In the genomic region with DNA sequence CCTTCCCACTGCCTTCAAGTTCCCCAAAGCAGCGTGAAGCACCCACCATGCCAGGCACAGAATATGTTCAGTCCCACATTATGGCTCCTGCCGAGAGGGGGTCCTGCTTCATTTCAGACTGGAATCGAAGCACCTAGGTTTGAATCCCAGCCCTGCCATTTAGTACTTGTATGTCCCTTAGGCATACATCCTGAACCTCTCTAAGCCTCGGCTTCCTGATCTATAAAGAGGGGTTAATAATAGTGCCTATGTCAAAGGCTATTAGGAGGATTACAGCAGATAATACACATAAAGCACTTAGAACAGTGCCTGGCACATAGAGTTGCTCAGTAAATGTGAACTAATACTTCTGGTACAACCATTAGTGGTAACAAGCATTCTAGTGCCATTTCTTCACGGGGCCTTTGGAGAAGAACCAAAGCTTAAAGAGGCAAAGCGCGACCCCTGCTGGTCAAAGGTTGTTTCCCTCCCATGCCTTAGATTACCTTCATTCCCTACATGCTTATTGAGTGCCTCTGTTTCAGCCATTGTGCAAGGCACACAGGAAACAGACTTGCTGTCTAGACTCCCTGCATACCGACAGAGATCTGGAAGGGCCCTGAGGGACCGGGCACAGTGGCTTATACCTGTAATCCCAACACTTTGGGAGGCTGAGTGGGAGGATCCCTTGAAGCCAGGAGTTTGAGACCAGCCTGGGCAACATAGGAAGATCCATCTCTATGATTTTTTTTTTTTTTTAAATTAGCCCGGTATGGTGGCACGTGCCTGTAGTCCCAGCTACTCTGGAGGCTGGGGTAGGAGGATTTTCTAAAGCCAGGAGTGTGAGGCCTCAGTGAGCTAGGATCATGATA, we compare ENCODE assay signal across 8 cellular contexts.
DNase-seq lines count a peak whose midpoint lies in the region; ATAC-seq, FAIRE-seq and TF ChIP-seq lines count a peak whose summit lies in the region.

No MANE protein-coding gene starts in this region.

- ATAC-seq in GM19351 (IDR thresholded peaks at IDR 0.05; ENCODE audit: unreplicated experiment) = peak; percentile 66

- H4K20me1 ChIP-seq in endothelial cell of umbilical vein (replicated peaks; ENCODE audit: control insufficient read depth, extremely low read depth, insufficient read depth, low read length) = no peaks in the 10 kb centered on the region

- peak overlapping the region in 6 of 7 donors; percentile 11 to 79 (median 50) for H3K27ac Mint-ChIP-seq in CD14-positive monocyte

- no peaks in the 10 kb centered on the region for H3K4me1 ChIP-seq in endothelial cell of umbilical vein (ENCODE audit: control insufficient read depth, extremely low read depth, insufficient read depth, low read length)

- peak; percentile 88 for TF ChIP-seq CTCF in CD14-positive monocyte (IDR thresholded peaks at IDR 0.05)
- peak; percentile 83 to 92 for TF ChIP-seq CTCF in endothelial cell of umbilical vein (IDR thresholded peaks at IDR 0.05; ENCODE audit: extremely low read depth in 1 of 2, insufficient read depth in 1 of 2, low read depth in 1 of 2, low read length in 2 of 2)

- no peak for TF ChIP-seq POLR2A in endothelial cell of umbilical vein (IDR thresholded peaks at IDR 0.05; ENCODE audit: low read depth, low read length)

- peak; percentile 97 for FAIRE-seq in endothelial cell of umbilical vein (lab: Jason Lieb, UNC)

- no peaks in the 10 kb centered on the region for H3K9me1 ChIP-seq in endothelial cell of umbilical vein (replicated peaks; ENCODE audit: control insufficient read depth, extremely low read depth, insufficient read depth, low read length)

- no peaks in the 10 kb centered on the region for H3K36me3 ChIP-seq in endothelial cell of umbilical vein (ENCODE audit: control insufficient read depth in 2 of 2, extremely low read depth in 1 of 2, insufficient read depth in 2 of 2, low read length in 2 of 2)

- no peak overlapping the region for H3K9ac ChIP-seq in endothelial cell of umbilical vein (replicated peaks; ENCODE audit: extremely low read depth, insufficient read depth, low read length)

- no peaks in the 10 kb centered on the region for H3K27me3 ChIP-seq in endothelial cell of umbilical vein (ENCODE audit: control insufficient read depth in 2 of 2, insufficient read depth in 2 of 2, low read length in 2 of 2)

- H3K79me2 ChIP-seq in endothelial cell of umbilical vein (ENCODE audit: control insufficient read depth, insufficient read depth, low read length) = no peaks in the 10 kb centered on the region

- no peak overlapping the region for H3K4me3 ChIP-seq in endothelial cell of umbilical vein (replicated peaks in 1 of 3; ENCODE audit: insufficient read depth in 1 of 3, low read depth in 1 of 3, low read length in 3 of 3)

- no peak overlapping the region for H3K4me2 ChIP-seq in endothelial cell of umbilical vein (ENCODE audit: insufficient read depth, low read length)

- intact Hi-C loops in CD14-positive monocyte (cut with micrococcal nuclease) = loop anchor here (1.0 to 10.0 kb wide), 3 partner anchors 94 to 192 kb away; a partner anchor contains a TSS
- intact Hi-C loops in endothelial cell of umbilical vein (cut with micrococcal nuclease) = loop anchor here (1.0 kb wide), 4 partner anchors 98 to 192 kb away; a partner anchor contains a TSS

- no peak overlapping the region for H3K27ac ChIP-seq in endothelial cell of umbilical vein (ENCODE audit: insufficient read depth, low read depth, low read length)

- no peaks in the 10 kb centered on the region for H3K27me3 Mint-ChIP-seq in CD14-positive monocyte (ENCODE audit: low read depth in 3 of 3)

- peaks cover 69 to 87% of the 10 kb centered on the region in 2 donors for H3K36me3 Mint-ChIP-seq in CD14-positive monocyte

- H3K4me1 Mint-ChIP-seq in CD14-positive monocyte = peaks cover 4% of the 10 kb centered on the region

- dilution Hi-C loops in endothelial cell of umbilical vein (cut with MboI; ENCODE audit: extremely low pct_ligation_motif_present, low sequenced_read_pairs) = loop anchor here (10.0 kb wide), 1 partner anchor 194 kb away; no protein-coding TSS in a partner anchor

- H3K9me3 ChIP-seq in endothelial cell of umbilical vein (replicated peaks; ENCODE audit: control insufficient read depth, insufficient read depth, low read length) = no peaks in the 10 kb centered on the region

- no peak overlapping the region for H3K4me3 Mint-ChIP-seq in CD14-positive monocyte

- H3K9me3 Mint-ChIP-seq in CD14-positive monocyte = no peaks in the 10 kb centered on the region

- peak overlapping the region; percentile 41 for H2AFZ ChIP-seq in endothelial cell of umbilical vein (ENCODE audit: low read depth, low read length)

- DNase-seq in CD14-positive monocyte (ENCODE audit: low spot score) = peak; percentile 70
- peak; percentile 81 for DNase-seq in HPDE6-E6E7 (ENCODE audit: extremely low spot score)
- peak; percentile 37 for DNase-seq in NOMO-1 treated with dmso at 0.1 percent for 144 hours (lab: John Stamatoyannopoulos, UW; ENCODE audit: unreplicated experiment)
- DNase-seq in activated CD8-positive, alpha-beta memory T cell treated with anti-CD3 and anti-CD28 coated beads for 24 hours = peak; percentile 93
- peak; percentile 89 for DNase-seq in endothelial cell of umbilical vein (ENCODE audit: low read depth, low spot score)
- DNase-seq in middle frontal gyrus (ENCODE audit: extremely low spot score, low spot score) = peak; percentile 53
- DNase-seq in stimulated activated CD8-positive, alpha-beta memory T cell treated with anti-CD3 and anti-CD28 coated beads, Interleukin-2, amount 100 ng/mL, for 48 hours (ENCODE audit: low read depth in 2 of 2) = peak; percentile 68 to 79

- no TSS peak for BruUV-seq in endothelial cell of umbilical vein (replicated peaks; lab: Mats Ljungman, UMichigan)

- CTCF ChIA-PET in endothelial cell of umbilical vein (lab: Charles Lee) = interaction anchor here (0.6 to 19.7 kb wide), 39 partner anchors 8 to 387 kb away, joined by 3 to 639 read pairs (median 4); a partner anchor contains a TSS

- POLR2A ChIA-PET in endothelial cell of umbilical vein (lab: Charles Lee) = no interaction called here

TF ChIP-seq in endothelial cell of umbilical vein, 7 proteins besides CTCF, POLR2A, EP300 and RAD21:
- no peak for TF ChIP-seq MYC (IDR thresholded peaks at IDR 0.05; ENCODE audit: low read depth, low read length)
- no peak for TF ChIP-seq FOS (IDR thresholded peaks at IDR 0.05; ENCODE audit: borderline replicate concordance, insufficient read depth, low read length)
- TF ChIP-seq, protein P1, sequence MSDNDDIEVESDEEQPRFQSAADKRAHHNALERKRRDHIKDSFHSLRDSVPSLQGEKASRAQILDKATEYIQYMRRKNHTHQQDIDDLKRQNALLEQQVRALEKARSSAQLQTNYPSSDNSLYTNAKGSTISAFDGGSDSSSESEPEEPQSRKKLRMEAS (IDR thresholded peaks at IDR 0.05; ENCODE audit: insufficient read depth, insufficient read length) = no peak
- TF ChIP-seq POLR2AphosphoS5 (IDR thresholded peaks at IDR 0.05; ENCODE audit: insufficient read depth, low read depth, low read length) = no peak
- no peak for TF ChIP-seq GATA2 (IDR thresholded peaks at IDR 0.05; ENCODE audit: insufficient read depth, insufficient read length, low read depth, low read length)
- TF ChIP-seq EZH2 (IDR thresholded peaks at IDR 0.05; ENCODE audit: borderline replicate concordance, low read depth, low read length, severe bottlenecking) = no peak
- no peak for TF ChIP-seq JUN (IDR thresholded peaks at IDR 0.05; ENCODE audit: borderline replicate concordance, insufficient read depth, insufficient read length, low read depth)

Comparison
In these comparisons a context has a peak if more than half of its experiments do, and no peak if none do; other contexts are left out.
1. DNase-seq: peak in every context shown above with its lines; median percentile 93 in activated CD8-positive, alpha-beta memory T cell treated with anti-CD3 and anti-CD28 coated beads for 24 hours; 89 in endothelial cell of umbilical vein; 81 in HPDE6-E6E7; 74 in stimulated activated CD8-positive, alpha-beta memory T cell treated with anti-CD3 and anti-CD28 coated beads, Interleukin-2, amount 100 ng/mL, for 48 hours; 70 in CD14-positive monocyte; 53 in middle frontal gyrus; 37 in NOMO-1 treated with dmso at 0.1 percent for 144 hours.